ENCODE assay signal across 9 cellular contexts in the genomic region with DNA sequence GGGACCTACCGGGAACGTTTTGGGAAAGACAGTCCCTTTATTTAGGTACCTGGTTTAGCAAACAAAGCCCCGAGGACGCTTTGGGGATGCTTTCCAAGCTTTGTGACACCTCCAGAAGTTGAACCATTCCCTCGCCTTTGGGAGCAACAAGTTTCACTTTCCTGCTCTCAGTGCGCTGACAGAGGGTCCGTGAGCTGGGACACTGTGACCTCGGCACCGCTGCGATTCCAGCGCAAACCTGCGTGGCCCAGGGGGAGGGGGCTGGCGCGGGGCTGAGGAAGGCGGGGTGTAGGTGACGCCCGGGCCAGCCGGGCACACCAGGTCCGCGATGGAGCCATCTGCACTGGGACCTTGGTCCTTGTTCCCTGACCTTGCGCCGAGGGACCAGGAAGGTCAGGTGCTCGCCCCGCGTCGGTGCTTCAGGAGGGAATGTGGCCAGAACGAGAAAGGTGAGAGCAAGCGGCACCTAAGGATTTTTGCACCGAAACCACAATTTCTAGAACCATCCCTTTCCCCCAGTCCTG. TPM values are rescaled to one million over a fixed set of nuclear protein-coding genes. Genes with fewer than 3 reads are reported as not detected.
DNase-seq lines count a peak whose midpoint lies in the region; ATAC-seq, FAIRE-seq and TF ChIP-seq lines count a peak whose summit lies in the region.
"Had no signal": no experiment of that assay in that cellular context is flagged by ENCODE, and none has a peak within 500 bp of the region (broad histone marks: within the 10 kb centered on the region; RNA-seq: fewer than 3 reads in every experiment).

No MANE protein-coding gene starts in this region.

- peaks cover 75% of the 10 kb centered on the region for H3K27me3 Mint-ChIP-seq in GM23338 (ENCODE audit: insufficient read depth, low read depth, poor library complexity)
- peaks cover 16% of the 10 kb centered on the region for H3K27me3 Mint-ChIP-seq in glutamatergic neuron (ENCODE audit: unreplicated experiment)

- TF ChIP-seq CTCF in AG04449 (IDR thresholded peaks at IDR 0.05; ENCODE audit: insufficient read depth, low read length, missing control alignments) (no peak), GM23338 (conservative IDR thresholded peaks at IDR 0.05; ENCODE audit: low read depth in 2 of 2) (no peak), VCaP (conservative IDR thresholded peaks at IDR 0.05) (no peak), glutamatergic neuron (IDR thresholded peaks at IDR 0.05; ENCODE audit: partially characterized antibody, unreplicated experiment) (no peak), pancreas (IDR thresholded peaks at IDR 0.05) (no peak)

- POLR2A ChIA-PET in AG04449 (lab: Yijun Ruan, JAX): interaction anchor here (1.0 to 1.5 kb wide), 2 partner anchors 18 to 437 kb away, joined by 3 to 4 read pairs; no protein-coding TSS in a partner anchor

- 0 out of 2 replicates have a peak, but pooled peaks cover 4% of the 10 kb centered on the region for H3F3A ChIP-seq in GM23338 (replicated peaks; ENCODE audit: low read depth)

- intact Hi-C loops in pancreas (cut with DNase I): loop anchor here in 1 of 3 donors (10.0 kb wide), 1 partner anchor 134 kb away; no protein-coding TSS in a partner anchor

- H3K36me3 Mint-ChIP-seq in GM23338 (ENCODE audit: low read depth) (no peaks in the 10 kb centered on the region; the same call in 2 of the 3 replicates), glutamatergic neuron (ENCODE audit: unreplicated experiment) (no peaks in the 10 kb centered on the region)

- H3K4me2 ChIP-seq in GM23338: peak overlapping the region; percentile 76

- CTCF ChIA-PET in AG04449 (lab: Yijun Ruan, JAX): interaction anchor here (1.0 to 9.3 kb wide), 9 partner anchors 23 to 713 kb away, joined by 3 to 115 read pairs (median 6); no protein-coding TSS in a partner anchor

- 0% methylated on average over 28 to 29 of the region's 29 CpGs for WGBS in pancreas, 2 donors

- peaks cover 34% of the 10 kb centered on the region for H3K4me1 Mint-ChIP-seq in GM23338
- no peaks in the 10 kb centered on the region for H3K4me1 Mint-ChIP-seq in glutamatergic neuron (ENCODE audit: low read depth, unreplicated experiment)

- H3K36me3 ChIP-seq in GM23338 (ENCODE audit: insufficient read depth): no peaks in the 10 kb centered on the region
- H3K36me3 ChIP-seq in pancreas: no peaks in the 10 kb centered on the region

- no peaks in the 10 kb centered on the region for H3K9me2 ChIP-seq in GM23338 (ENCODE audit: insufficient read depth)

- peak overlapping the region; percentile 100 for H2AFZ ChIP-seq in GM23338

- H3K27ac ChIP-seq in GM23338 (ENCODE audit: low read depth) (no peak overlapping the region), VCaP (peak overlapping the region; percentile 62), pancreas (peak overlapping the region in 2 of 4 donors; percentile 43 to 50)
- H3K27ac ChIP-seq: epithelial cell of prostate had no signal

- no peaks in the 10 kb centered on the region; the same call in 1 of the 2 replicates for H4K20me1 ChIP-seq in GM23338 (replicated peaks; ENCODE audit: insufficient read depth)

- H3K27ac Mint-ChIP-seq in GM23338 (no peak overlapping the region), glutamatergic neuron (ENCODE audit: unreplicated experiment) (no peak overlapping the region)

- ATAC-seq in GM23338: peak; percentile 2
- ATAC-seq in pancreas: peak; percentile 42 to 61 (median 57)
- ATAC-seq in GM19455 (IDR thresholded peaks at IDR 0.05; ENCODE audit: unreplicated experiment): no peak

- no peak for FAIRE-seq in pancreas (lab: Jason Lieb, UNC)

- H3K27me3 ChIP-seq in GM23338 (ENCODE audit: insufficient read depth): peaks cover 79% of the 10 kb centered on the region
- H3K27me3 ChIP-seq in pancreas: peaks cover 0 to 5% (median under 1%) of the 10 kb centered on the region in 4 donors

- H3K4me3 ChIP-seq in AG04449 (ENCODE audit: low read depth, low read length): peak overlapping the region; percentile 84
- H3K4me3 ChIP-seq in GM23338: peak overlapping the region; percentile 71
- peak overlapping the region; percentile 16 to 75 (median 39) for H3K4me3 ChIP-seq in pancreas

- H3K9me3 Mint-ChIP-seq in GM23338 (peaks cover 6% of the 10 kb centered on the region), glutamatergic neuron (ENCODE audit: unreplicated experiment) (peaks cover 5% of the 10 kb centered on the region)

- DNase-seq in AG04449 (ENCODE audit: low read depth, low spot score) (no peak), GM23338 (ENCODE audit: low spot score) (peak; percentile 48), glutamatergic neuron (peak; percentile 43), pancreas (peak in 3 of 6 donors; percentile 13 to 67 (median 61)), NCI-H187 (lab: John Stamatoyannopoulos, UW) (no peak), SHP77 (lab: John Stamatoyannopoulos, UW) (no peak)

- no peaks in the 10 kb centered on the region for H3K9me3 ChIP-seq in pancreas

- peak overlapping the region; percentile 75 for H3K4me3 Mint-ChIP-seq in GM23338
- H3K4me3 Mint-ChIP-seq in glutamatergic neuron (ENCODE audit: unreplicated experiment): peak overlapping the region; percentile 78

- H3K4me1 ChIP-seq in GM23338 (ENCODE audit: insufficient read depth) (peaks cover 32% of the 10 kb centered on the region), pancreas (peaks cover 0 to 8% (median 5%) of the 10 kb centered on the region in 3 donors)

- no peaks in the 10 kb centered on the region for H3K79me2 ChIP-seq in GM23338 (replicated peaks; ENCODE audit: insufficient read depth)

TF ChIP-seq in GM23338, 12 proteins besides CTCF, POLR2A, EP300 and RAD21:
- peak; percentile 80 for TF ChIP-seq EZH2 (IDR thresholded peaks at IDR 0.05; ENCODE audit: low read depth, unreplicated experiment)
- TF ChIP-seq POLR2AphosphoS5 (IDR thresholded peaks at IDR 0.05; ENCODE audit: low read depth): no peak

RNA-seq across cellular contexts. Expression of a gene that starts 0.7 kb away (rescaled TPM):
- total RNA-seq in GM23338 (2014; rRNA removed; shearing (Covaris generic)): 0.04 and 0.07 TPM in 2 replicates
- polyA plus RNA-seq in GM23338 (2016; fragmentation: Nextera tagmentation; extraction: Ambion mirVana) (0.15 TPM in 1 of 2 replicates, not detected in the other), pancreas (under 1 TPM; 0.38 to 0.77 TPM)
- total RNA-seq in glutamatergic neuron (ENCODE audit: unreplicated experiment) (not detected), pancreas (1 to 10 TPM in 2 of 6 donors, under 1 TPM in 4; 0.25 to 1.3 (median 0.54) TPM)

Comparison
In these comparisons a context has a peak if more than half of its experiments do, and no peak if none do; other contexts are left out.
1. DNase-seq: peak in GM23338 (single experiment) and glutamatergic neuron (single experiment); none in AG04449 (single experiment), NCI-H187 (0 of 2) and SHP77 (0 of 2).
2. Peak in every context shown above with its lines, with median percentiles within 50 percentile points of each other: H3K4me3 ChIP-seq.